In genomic region chr21:37496972-37497371, GRCh38 we compare ENCODE assay signal across 13 cellular contexts.
DNase-seq lines count a peak whose midpoint lies in the region; ATAC-seq, FAIRE-seq and TF ChIP-seq lines count a peak whose summit lies in the region.
"Had no signal": no experiment of that assay in that cellular context is flagged by ENCODE, and none has a peak within 500 bp of the region (broad histone marks: within the 10 kb centered on the region; RNA-seq: fewer than 3 reads in every experiment).

No MANE protein-coding gene starts in this region.

- H3K4me3 ChIP-seq in A549 (no peak overlapping the region), GM06990 (replicated peaks; ENCODE audit: low read depth, low read length) (no peak overlapping the region), Panc1 (ENCODE audit: low read depth in 2 of 2, low read length in 2 of 2) (no peak overlapping the region), foreskin fibroblast (ENCODE audit: low read depth in 1 of 2, low read length in 2 of 2) (no peak overlapping the region)

- H3K4me1 ChIP-seq in A549 (no peaks in the 10 kb centered on the region), Panc1 (ENCODE audit: control insufficient read depth, insufficient read depth, low read length) (no peaks in the 10 kb centered on the region)

- H3K27me3 ChIP-seq in GM06990 (replicated peaks; ENCODE audit: control insufficient read depth, insufficient read depth, low read length) (no peaks in the 10 kb centered on the region), Panc1 (ENCODE audit: control insufficient read depth, insufficient read depth, low read length) (no peaks in the 10 kb centered on the region)

- TF ChIP-seq CTCF in A549 (IDR thresholded peaks at IDR 0.05) (peak; percentile 37; the same call in 2 of the 3 replicates), GM06990 (IDR thresholded peaks at IDR 0.05; ENCODE audit: insufficient read depth, low read length, poor library complexity, severe bottlenecking) (peak; percentile 9), Panc1 (IDR thresholded peaks at IDR 0.05) (peak; percentile 40; the same call in 1 of the 2 replicates), foreskin fibroblast (IDR thresholded peaks at IDR 0.05; ENCODE audit: low read depth, low read length) (peak; percentile 6)

- POLR2A ChIA-PET in A549 (lab: Yijun Ruan, JAX) = no interaction called here
- POLR2A ChIA-PET in Panc1 (lab: Charles Lee) = interaction anchor here (0.5 kb wide), 1 partner anchor 232 kb away, joined by 3 read pairs; no protein-coding TSS in a partner anchor

- CTCF ChIA-PET in A549 (lab: Yijun Ruan, JAX) (interaction anchor here (0.6 to 1.6 kb wide), 5 partner anchors 14 to 1589 kb away, joined by 3 to 8 read pairs (median 4); no protein-coding TSS in a partner anchor), Panc1 (lab: Charles Lee) (no interaction called here)

- peak; percentile 28 to 33; a peak in 2 of 5 replicates for TF ChIP-seq RAD21 in A549 (conservative IDR thresholded peaks at IDR 0.05 in 1 of 2, IDR thresholded peaks at IDR 0.05 in 1 of 2)

- H3K36me3 ChIP-seq in GM06990 (ENCODE audit: control insufficient read depth, insufficient read depth, low read length) (no peaks in the 10 kb centered on the region; the same call in 1 of the 2 replicates), Panc1 (ENCODE audit: control insufficient read depth, insufficient read depth, low read length) (peaks cover 4% of the 10 kb centered on the region; the same call in 1 of the 2 replicates)

- H3K27ac ChIP-seq in A549 (no peak overlapping the region), Panc1 (ENCODE audit: low read length) (no peak overlapping the region)

- H3K4me1 Mint-ChIP-seq in T-helper 17 cell = peaks cover 16% of the 10 kb centered on the region

- H3K27ac Mint-ChIP-seq in T-helper 17 cell = no peak overlapping the region

- H3K9me3 ChIP-seq in A549 (no peaks in the 10 kb centered on the region), Panc1 (ENCODE audit: control insufficient read depth, insufficient read depth, low read depth, low read length) (no peaks in the 10 kb centered on the region), T-helper 17 cell (ENCODE audit: control insufficient read depth, low read length, poor library complexity, severe bottlenecking) (no peaks in the 10 kb centered on the region)

- H3K4me2 ChIP-seq in A549 = no peak overlapping the region

- no peak for DNase-seq in A549 (ENCODE audit: low read depth in 1 of 2, low spot score in 1 of 2)
- no peak for DNase-seq in GM06990 (ENCODE audit: extremely low read depth, insufficient read length)
- no peak for DNase-seq in Panc1 (ENCODE audit: low read depth, low spot score)
- peak in 1 of 2 donors; percentile 15 for DNase-seq in foreskin fibroblast
- no peak for DNase-seq in effector CD4-positive, alpha-beta T cell
- no peak for DNase-seq in NCI-H1092 treated with DMSO at 0.1 percent for 48 hours (lab: John Stamatoyannopoulos, UW)
- DNase-seq in AG20443 (ENCODE audit: low spot score) = no peak
- no peak for DNase-seq in T-helper 17 cell
- DNase-seq: mesendoderm; NCI-H2029 treated with DMSO at 0.1 percent for 48 hours; stimulated activated CD4-positive, alpha-beta T cell treated with anti-CD3 and anti-CD28 coated beads, Interleukin-15, amount 100 ng/mL, for 24 hours; substantia nigra had no signal

- 42% methylated on average over 4 of the region's 4 CpGs for WGBS in A549 (ENCODE audit: missing lambda C conversion rate)

- FAIRE-seq in A549 (lab: Jason Lieb, UNC) = no peak

- intact Hi-C loops in Panc1 (cut with micrococcal nuclease; ENCODE audit: unreplicated experiment) = no loop called here

- no TSS peak for BruUV-seq in Panc1 (replicated peaks; lab: Mats Ljungman, UMichigan)

- no peak for TF ChIP-seq EP300 in A549 (IDR thresholded peaks at IDR 0.05)

- ATAC-seq in A549 (no peak), Panc1 (no peak), T-helper 17 cell (no peak)
- ATAC-seq: T-cell had no signal

- in situ Hi-C loops in Panc1 (cut with HindIII; ENCODE audit: low pct_unique_long_range_greater_than_20kb, low sequenced_read_pairs) = no loop called here

- no peaks in the 10 kb centered on the region for H3K27me3 Mint-ChIP-seq in T-helper 17 cell
- H3K27me3 Mint-ChIP-seq: T-cell had no signal

- peaks cover 14% of the 10 kb centered on the region for H3K36me3 Mint-ChIP-seq in T-helper 17 cell (ENCODE audit: low read depth)

- no peak overlapping the region for H3K4me3 Mint-ChIP-seq in T-helper 17 cell
- H3K4me3 Mint-ChIP-seq: T-cell had no signal

- TF ChIP-seq POLR2A in A549 (IDR thresholded peaks at IDR 0.05; ENCODE audit: low read length) = no peak

TF ChIP-seq in A549, 52 proteins besides CTCF, POLR2A, EP300 and RAD21:
- TF ChIP-seq SMC3 (IDR thresholded peaks at IDR 0.05) (peak; percentile 36; the same call in 1 of the 3 replicates), TP53 (CRISPR knock-in tag; IDR thresholded peaks at IDR 0.05) (no peak)
